Comparison of ENCODE assay signal across 22 cellular contexts in genomic region chr2:106708189-106708588, GRCh38.
"Had no signal": no experiment of that assay in that cellular context is flagged by ENCODE, and none has a peak within 500 bp of the region (broad histone marks: within the 10 kb centered on the region; RNA-seq: fewer than 3 reads in every experiment).

No MANE protein-coding gene starts in this region.

- H3K4me1 Mint-ChIP-seq: activated B cell treated with CpG ODN at 0.5 μM for 24 hours; activated CD4-positive, alpha-beta T cell treated with anti-CD3 and anti-CD28 coated beads for 36 hours; activated T-helper 17 cell treated with anti-CD3 and anti-CD28 coated beads, Interleukin-2, amount 50 U/mL, for 72 hours; central memory CD8-positive, alpha-beta T cell; naive thymus-derived CD8-positive, alpha-beta T cell; stimulated activated naive B cell treated with anti-CD40 and anti-IgM and Interleukin-4, amounts not matched to agents 10 μg/mL and 1 μg/mL and 100 μg/mL, for 72 hours had no signal

- H3K4me3 ChIP-seq: colonic mucosa, dorsolateral prefrontal cortex, lower lobe of right lung, sigmoid colon, smooth muscle cell had no signal

- H3K4me2 ChIP-seq: smooth muscle cell had no signal

- H3K27me3 ChIP-seq: colonic mucosa, dorsolateral prefrontal cortex, sigmoid colon had no signal

- H3K36me3 Mint-ChIP-seq: stimulated activated naive B cell treated with anti-CD40 and anti-IgM and Interleukin-4, amounts not matched to agents 10 μg/mL and 1 μg/mL and 100 μg/mL, for 72 hours had no signal

- H3K27ac ChIP-seq: colonic mucosa, dorsolateral prefrontal cortex, lower lobe of right lung, sigmoid colon had no signal

- H3K9me3 ChIP-seq: colonic mucosa, sigmoid colon had no signal

- H3K4me1 ChIP-seq: colonic mucosa, lower lobe of right lung had no signal

- H3K36me3 ChIP-seq: colonic mucosa, lower lobe of right lung, sigmoid colon had no signal

- H3K4me3 Mint-ChIP-seq: activated B cell treated with CpG ODN at 0.5 μM for 24 hours; activated CD4-positive, alpha-beta T cell treated with anti-CD3 and anti-CD28 coated beads for 36 hours; activated naive CD8-positive, alpha-beta T cell; activated T-cell treated with anti-CD3 and anti-CD28 coated beads, Interleukin-2, amount 50 U/mL, for 24 hours; activated T-helper 17 cell treated with anti-CD3 and anti-CD28 coated beads, Interleukin-2, amount 50 U/mL, for 72 hours; central memory CD8-positive, alpha-beta T cell; naive thymus-derived CD8-positive, alpha-beta T cell; stimulated activated naive B cell treated with anti-CD40 and anti-IgM and Interleukin-4, amounts not matched to agents 10 μg/mL and 1 μg/mL and 100 μg/mL, for 72 hours had no signal

- DNase-seq: activated B cell treated with CpG ODN at 0.5 μM for 24 hours; activated CD4-positive, alpha-beta T cell treated with anti-CD3 and anti-CD28 coated beads for 36 hours; activated CD4-positive, alpha-beta T cell treated with anti-CD3 and anti-CD28 coated beads, Interleukin-2, amount 50 U/mL, for 4 hours; activated CD8-positive, alpha-beta memory T cell treated with anti-CD3 and anti-CD28 coated beads for 24 hours; activated CD8-positive, alpha-beta memory T cell treated with anti-CD3 and anti-CD28 coated beads, Interleukin-2, amount 50 U/mL, for 4 hours; activated naive CD4-positive, alpha-beta T cell; activated T-cell treated with anti-CD3 and anti-CD28 coated beads, Interleukin-2, amount 50 U/mL, for 24 hours; colonic mucosa; dorsolateral prefrontal cortex; foreskin fibroblast; lower lobe of right lung; naive thymus-derived CD8-positive, alpha-beta T cell; nucleus accumbens; sigmoid colon; stimulated activated CD4-positive, alpha-beta T cell treated with anti-CD3 and anti-CD28 coated beads, Interleukin-15, amount 100 ng/mL, for 24 hours; stimulated activated CD4-positive, alpha-beta T cell treated with anti-CD3 and anti-CD28 coated beads, Interleukin-2, amount 100 ng/mL, for 48 hours; stimulated activated CD8-positive, alpha-beta memory T cell treated with anti-CD3 and anti-CD28 coated beads, Interleukin-4, amount 100 ng/mL, for 48 hours; stimulated activated naive B cell treated with anti-CD40 and anti-IgM and Interleukin-4, amounts not matched to agents 10 μg/mL and 1 μg/mL and 100 μg/mL, for 72 hours had no signal

- H3K27ac Mint-ChIP-seq: activated B cell treated with CpG ODN at 0.5 μM for 24 hours; activated CD4-positive, alpha-beta T cell treated with anti-CD3 and anti-CD28 coated beads for 36 hours; activated naive CD8-positive, alpha-beta T cell; activated T-cell treated with anti-CD3 and anti-CD28 coated beads, Interleukin-2, amount 50 U/mL, for 24 hours; activated T-helper 17 cell treated with anti-CD3 and anti-CD28 coated beads, Interleukin-2, amount 50 U/mL, for 72 hours; naive thymus-derived CD8-positive, alpha-beta T cell; stimulated activated naive B cell treated with anti-CD40 and anti-IgM and Interleukin-4, amounts not matched to agents 10 μg/mL and 1 μg/mL and 100 μg/mL, for 72 hours had no signal

- H3K27me3 Mint-ChIP-seq: activated B cell treated with CpG ODN at 0.5 μM for 24 hours; central memory CD8-positive, alpha-beta T cell; stimulated activated naive B cell treated with anti-CD40 and anti-IgM and Interleukin-4, amounts not matched to agents 10 μg/mL and 1 μg/mL and 100 μg/mL, for 72 hours had no signal
